ENCODE assay signal across 27 cellular contexts in genomic region chr7:66641526-66641871, GRCh38. TPM values are rescaled to one million over a fixed set of nuclear protein-coding genes. Genes with fewer than 3 reads are reported as not detected.
DNase-seq lines count a peak whose midpoint lies in the region.
"Had no signal": no experiment of that assay in that cellular context is flagged by ENCODE, and none has a peak within 500 bp of the region (broad histone marks: within the 10 kb centered on the region; RNA-seq: fewer than 3 reads in every experiment).

No MANE protein-coding gene starts in this region.

- POLR2A ChIA-PET in CD4-positive, alpha-beta memory T cell (lab: Charles Lee; ENCODE audit: partially characterized antibody), result interaction anchor here (1.0 kb wide), 1 partner anchor 10 kb away, joined by 3 read pairs; no protein-coding TSS in a partner anchor

- intact Hi-C loops in CD4-positive, alpha-beta memory T cell (cut with micrococcal nuclease), result no loop called here

- peaks cover 9% of the 10 kb centered on the region for H3K4me1 ChIP-seq in CD4-positive, alpha-beta memory T cell (ENCODE audit: insufficient read depth, low read length)
- H3K4me1 ChIP-seq: lower lobe of right lung, tibial artery had no signal

- H3K4me3 ChIP-seq in CD4-positive, alpha-beta memory T cell (ENCODE audit: low read length in 2 of 2), result no peak overlapping the region
- H3K4me3 ChIP-seq: esophagus muscularis mucosa, lower lobe of right lung, PC-9, smooth muscle cell, tibial artery had no signal

- peaks cover 74% of the 10 kb centered on the region for H3K36me3 ChIP-seq in CD4-positive, alpha-beta memory T cell (ENCODE audit: insufficient read depth, low read length)

- no peak overlapping the region for H3K4me3 Mint-ChIP-seq in CD4-positive, alpha-beta memory T cell
- H3K4me3 Mint-ChIP-seq: activated CD4-positive, alpha-beta memory T cell treated with anti-CD3 and anti-CD28 coated beads, Interleukin-2, amount 10 ng/mL, durations not matched to agents 7 days and 5 days; activated T-helper 1 cell treated with anti-CD3 and anti-CD28 coated beads, Interleukin-12 subunit alpha, Interleukin-12 subunit beta, Interleukin-2, Interleukin-4 antibody, amounts not matched to agents 30 ng/mL and 10 ng/mL and 1 ng/mL, durations not matched to agents 14 hours and 24 hours and 36 hours; natural killer cell treated with Interleukin-12 subunit alpha and Interleukin-12 subunit beta and Interleukin-15 and Interleukin-18, amount 100 ng/mL, for 72 hours; stimulated activated naive CD8-positive, alpha-beta T cell treated with anti-CD3 and anti-CD28 coated beads, Interleukin-15, Interleukin-2, amounts not matched to agents 100 ng/mL and 50 ng/mL, for 24 hours; T-helper 17 cell had no signal

- peak overlapping the region in 5 of 7 donors; percentile 9 to 78 (median 66) for H3K27ac Mint-ChIP-seq in CD4-positive, alpha-beta memory T cell
- H3K27ac Mint-ChIP-seq: activated CD4-positive, alpha-beta memory T cell treated with anti-CD3 and anti-CD28 coated beads, Interleukin-2, amount 10 ng/mL, durations not matched to agents 7 days and 5 days; activated T-helper 1 cell treated with anti-CD3 and anti-CD28 coated beads, Interleukin-12 subunit alpha, Interleukin-12 subunit beta, Interleukin-2, Interleukin-4 antibody, amounts not matched to agents 30 ng/mL and 10 ng/mL and 1 ng/mL, durations not matched to agents 14 hours and 24 hours and 36 hours; natural killer cell treated with Interleukin-12 subunit alpha and Interleukin-12 subunit beta and Interleukin-15 and Interleukin-18, amount 100 ng/mL, for 72 hours; stimulated activated naive CD8-positive, alpha-beta T cell treated with anti-CD3 and anti-CD28 coated beads, Interleukin-15, Interleukin-2, amounts not matched to agents 100 ng/mL and 50 ng/mL, for 24 hours; T-helper 17 cell had no signal

- peaks cover 13 to 34% (median 20%) of the 10 kb centered on the region in 4 donors for H3K4me1 Mint-ChIP-seq in CD4-positive, alpha-beta memory T cell

- no peaks in the 10 kb centered on the region for H3K27me3 Mint-ChIP-seq in CD4-positive, alpha-beta memory T cell
- H3K27me3 Mint-ChIP-seq: activated CD4-positive, alpha-beta memory T cell treated with anti-CD3 and anti-CD28 coated beads, Interleukin-2, amount 10 ng/mL, durations not matched to agents 7 days and 5 days; natural killer cell treated with Interleukin-12 subunit alpha and Interleukin-12 subunit beta and Interleukin-15 and Interleukin-18, amount 100 ng/mL, for 72 hours; stimulated activated naive CD8-positive, alpha-beta T cell treated with anti-CD3 and anti-CD28 coated beads, Interleukin-15, Interleukin-2, amounts not matched to agents 100 ng/mL and 50 ng/mL, for 24 hours; T-helper 17 cell had no signal

- peaks cover 59 to 85% of the 10 kb centered on the region in 2 donors for H3K36me3 Mint-ChIP-seq in CD4-positive, alpha-beta memory T cell

- H3K9me3 Mint-ChIP-seq in CD4-positive, alpha-beta memory T cell, result peaks cover 0 to 2% (median 0%) of the 10 kb centered on the region in 8 donors
- H3K9me3 Mint-ChIP-seq: activated CD4-positive, alpha-beta memory T cell treated with anti-CD3 and anti-CD28 coated beads, Interleukin-2, amount 10 ng/mL, durations not matched to agents 7 days and 5 days; activated T-helper 1 cell treated with anti-CD3 and anti-CD28 coated beads, Interleukin-12 subunit alpha, Interleukin-12 subunit beta, Interleukin-2, Interleukin-4 antibody, amounts not matched to agents 30 ng/mL and 10 ng/mL and 1 ng/mL, durations not matched to agents 14 hours and 24 hours and 36 hours; natural killer cell treated with Interleukin-12 subunit alpha and Interleukin-12 subunit beta and Interleukin-15 and Interleukin-18, amount 100 ng/mL, for 72 hours; stimulated activated naive CD8-positive, alpha-beta T cell treated with anti-CD3 and anti-CD28 coated beads, Interleukin-15, Interleukin-2, amounts not matched to agents 100 ng/mL and 50 ng/mL, for 24 hours had no signal

- CTCF ChIA-PET in CD4-positive, alpha-beta memory T cell (lab: Charles Lee; ENCODE audit: partially characterized antibody), result no interaction called here

- no peak overlapping the region for H3K27ac ChIP-seq in CD4-positive, alpha-beta memory T cell (ENCODE audit: low read depth, low read length)
- peak overlapping the region; percentile 74 for H3K27ac ChIP-seq in angular gyrus (ENCODE audit: low read depth, low read length)
- H3K27ac ChIP-seq in substantia nigra (ENCODE audit: low read depth, low read length, poor library complexity, severe bottlenecking), result peak overlapping the region; percentile 42
- H3K27ac ChIP-seq: esophagus muscularis mucosa, lower lobe of right lung, PC-9, tibial artery had no signal

- H3K27me3 ChIP-seq in CD4-positive, alpha-beta memory T cell (ENCODE audit: insufficient read depth, low read length), result no peaks in the 10 kb centered on the region
- H3K27me3 ChIP-seq: esophagus muscularis mucosa, tibial artery had no signal

- no peak for DNase-seq in CD4-positive, alpha-beta memory T cell
- peak; percentile 11 to 53 for DNase-seq in hippocampal formation (lab: John Stamatoyannopoulos, UW)
- DNase-seq in substantia nigra (lab: John Stamatoyannopoulos, UW), result peak in 20 of 49 donors; percentile 6 to 55 (median 20)
- DNase-seq in COR-L47 (lab: John Stamatoyannopoulos, UW), result no peak
- no peak for DNase-seq in CD1c-positive myeloid dendritic cell (ENCODE audit: extremely low spot score)
- DNase-seq in inferior parietal cortex (ENCODE audit: extremely low spot score), result no peak
- DNase-seq: activated CD4-positive, alpha-beta memory T cell treated with anti-CD3 and anti-CD28 coated beads, Interleukin-2, amount 10 ng/mL, durations not matched to agents 7 days and 5 days; activated CD8-positive, alpha-beta memory T cell treated with anti-CD3 and anti-CD28 coated beads, Interleukin-2, amount 50 U/mL, for 48 hours; activated naive CD4-positive, alpha-beta T cell treated with anti-CD3 and anti-CD28 coated beads, Interleukin-2, amount 50 U/mL, for 16 hours; foreskin fibroblast; Kasumi-1; lower lobe of right lung; NCI-H1436 treated with DMSO at 0.1 percent for 48 hours; NCI-H2081 treated with DMSO at 0.1 percent for 48 hours; NCI-H2227 treated with DMSO at 0.1 percent for 48 hours; NCI-H526; NK-92 treated with Interleukin-12 subunit alpha and Interleukin-12 subunit beta, amount 100 ng/mL, for 24 hours; PC-9; stimulated activated CD4-positive, alpha-beta T cell treated with anti-CD3 and anti-CD28 coated beads, Interleukin-1b, Interleukin-23, amount 100 ng/mL, for 48 hours; T-helper 17 cell; tibial artery had no signal

- no peaks in the 10 kb centered on the region for H3K9me3 ChIP-seq in CD4-positive, alpha-beta memory T cell (ENCODE audit: control insufficient read depth in 1 of 2, low read length in 2 of 2)
- H3K9me3 ChIP-seq: esophagus muscularis mucosa, lower lobe of right lung, tibial artery had no signal

RNA-seq across cellular contexts. Expression of gene KCTD7, which starts 12.8 kb away (rescaled TPM):
- total RNA-seq in CD4-positive, alpha-beta memory T cell, result 10 to 100 TPM; 57.3 to 63.8 TPM
- polyA plus RNA-seq in CD4-positive, alpha-beta memory T cell, result 10 to 100 TPM; 10.1 to 22.2 TPM

Comparison
In these comparisons a context has a peak if more than half of its experiments do, and no peak if none do; other contexts are left out.
1. DNase-seq: peak in hippocampal formation (2 of 2); none in CD4-positive, alpha-beta memory T cell (0 of 5), COR-L47 (single experiment), CD1c-positive myeloid dendritic cell (single experiment) and inferior parietal cortex (single experiment).